23 cellular contexts compared by ENCODE assay signal in genomic region chr11:96265972-96266371, GRCh38.
DNase-seq lines count a peak whose midpoint lies in the region; ATAC-seq, FAIRE-seq and TF ChIP-seq lines count a peak whose summit lies in the region.
"Had no signal": no experiment of that assay in that cellular context is flagged by ENCODE, and none has a peak within 500 bp of the region (broad histone marks: within the 10 kb centered on the region; RNA-seq: fewer than 3 reads in every experiment).

No MANE protein-coding gene starts in this region.

- TF ChIP-seq CTCF in Caco-2 (IDR thresholded peaks at IDR 0.05; ENCODE audit: insufficient read depth in 1 of 2, low read depth in 1 of 2, low read length in 1 of 2, severe bottlenecking in 1 of 2, unreplicated experiment in 1 of 2) (no peak), natural killer cell (IDR thresholded peaks at IDR 0.05) (no peak)

- no peak for DNase-seq in CD4-positive, CD25-positive, alpha-beta regulatory T cell
- DNase-seq in Caco-2, result no peak
- no peak for DNase-seq in effector memory CD8-positive, alpha-beta T cell
- DNase-seq in trophoblast cell, result no peak
- DNase-seq in erythroblast (lab: John Stamatoyannopoulos, UW), result no peak
- DNase-seq in natural killer cell, result no peak
- DNase-seq in small intestine, result no peak
- DNase-seq in NCI-H187 (lab: John Stamatoyannopoulos, UW), result no peak
- DNase-seq: adrenal gland; brain microvascular endothelial cell; DND-41; NCI-H187 treated with DMSO at 0.1 percent for 48 hours; NCI-H748 treated with DMSO at 0.1 percent for 48 hours; psoas muscle; stimulated activated CD4-positive, alpha-beta T cell treated with anti-CD3 and anti-CD28 coated beads, Interleukin-2, amount 100 ng/mL, for 24 hours had no signal

- H2BK5ac ChIP-seq in trophoblast cell (ENCODE audit: low read depth, low read length, poor library complexity), result no peak overlapping the region

- peak overlapping the region; percentile 23 for H2AK5ac ChIP-seq in trophoblast cell (ENCODE audit: low read length)

- no peak overlapping the region for H2BK120ac ChIP-seq in trophoblast cell (ENCODE audit: insufficient read depth, low read length, poor library complexity)

- H4K12ac ChIP-seq in trophoblast cell (ENCODE audit: low read depth, low read length), result no peak overlapping the region

- H3K4me2 ChIP-seq in trophoblast cell (ENCODE audit: low read length), result no peak overlapping the region
- H3K4me2 ChIP-seq: KMS-11, neural progenitor cell had no signal

- H3K36me3 Mint-ChIP-seq in CD4-positive, CD25-positive, alpha-beta regulatory T cell, result peaks cover 14% of the 10 kb centered on the region
- H3K36me3 Mint-ChIP-seq in Caco-2 (ENCODE audit: insufficient read depth, unreplicated experiment) (peaks cover 6% of the 10 kb centered on the region), natural killer cell (no peaks in the 10 kb centered on the region)
- H3K36me3 Mint-ChIP-seq in effector memory CD8-positive, alpha-beta T cell (ENCODE audit: insufficient read depth), result peaks cover 3% of the 10 kb centered on the region
- H3K36me3 Mint-ChIP-seq: stimulated activated effector memory CD8-positive, alpha-beta T cell treated with anti-CD3 and anti-CD28 coated beads, Interleukin-12 subunit alpha, Interleukin-12 subunit beta, amount 100 ng/mL, for 72 hours had no signal

- peaks cover 40% of the 10 kb centered on the region for H3K4me1 ChIP-seq in CD4-positive, CD25-positive, alpha-beta regulatory T cell (ENCODE audit: control insufficient read depth, insufficient read depth, low read length, poor library complexity, severe bottlenecking)
- H3K4me1 ChIP-seq in Caco-2 (peaks cover 12% of the 10 kb centered on the region), trophoblast cell (ENCODE audit: control insufficient read depth in 1 of 2, insufficient read depth in 2 of 2, low read length in 2 of 2) (peaks cover 12 to 19% of the 10 kb centered on the region in 2 experiments), small intestine (ENCODE audit: control insufficient read depth in 2 of 2, insufficient read depth in 1 of 2, low read depth in 1 of 2, low read length in 1 of 2) (peaks cover 0 to 9% of the 10 kb centered on the region in 2 donors)
- H3K4me1 ChIP-seq: neural progenitor cell, psoas muscle had no signal

- no peak overlapping the region for H2AFZ ChIP-seq in trophoblast cell (ENCODE audit: insufficient read depth, low read length, poor library complexity)
- H2AFZ ChIP-seq: neural progenitor cell had no signal

- peak overlapping the region; percentile 28 for H3K18ac ChIP-seq in trophoblast cell (ENCODE audit: low read length)

- intact Hi-C loops in Caco-2 (cut with micrococcal nuclease; ENCODE audit: unreplicated experiment), result no loop called here
- intact Hi-C loops in natural killer cell (cut with micrococcal nuclease), result loop anchor here (5.0 kb wide), 1 partner anchor 76 kb away; the partner anchor contains the start of gene MAML2

- no peaks in the 10 kb centered on the region for H3K27me3 ChIP-seq in CD4-positive, CD25-positive, alpha-beta regulatory T cell (ENCODE audit: control insufficient read depth, insufficient read depth, low read length)
- H3K27me3 ChIP-seq in Caco-2 (replicated peaks; ENCODE audit: control insufficient read depth, insufficient read depth, low read length) (no peaks in the 10 kb centered on the region), trophoblast cell (ENCODE audit: insufficient read depth, low read length) (no peaks in the 10 kb centered on the region), small intestine (ENCODE audit: control insufficient read depth in 2 of 2, insufficient read depth in 2 of 2, low read length in 2 of 2) (no peaks in the 10 kb centered on the region)
- H3K27me3 ChIP-seq: adrenal gland, brain microvascular endothelial cell, gastroesophageal sphincter, neural progenitor cell had no signal

- H4K91ac ChIP-seq in trophoblast cell (ENCODE audit: low read depth, low read length), result no peak overlapping the region

- H2BK12ac ChIP-seq in trophoblast cell (ENCODE audit: low read length), result peak overlapping the region; percentile 39

- CTCF ChIA-PET in Caco-2 (lab: Charles Lee), result interaction anchor here (1.6 kb wide), 1 partner anchor 77 kb away, joined by 4 read pairs; the partner anchor contains the start of gene MAML2

- H3K4me1 Mint-ChIP-seq in CD4-positive, CD25-positive, alpha-beta regulatory T cell, result peaks cover 58 to 88% (median 71%) of the 10 kb centered on the region in 4 donors
- H3K4me1 Mint-ChIP-seq in Caco-2 (ENCODE audit: low read depth, unreplicated experiment) (peaks cover 26% of the 10 kb centered on the region), natural killer cell (peaks cover 57 to 64% of the 10 kb centered on the region in 2 donors)
- H3K4me1 Mint-ChIP-seq in effector memory CD8-positive, alpha-beta T cell (ENCODE audit: low read depth in 2 of 2), result peaks cover 46 to 58% of the 10 kb centered on the region in 2 donors
- H3K4me1 Mint-ChIP-seq: neural progenitor cell had no signal

- H3K4me3 ChIP-seq in CD4-positive, CD25-positive, alpha-beta regulatory T cell (ENCODE audit: low read depth, low read length), result no peak overlapping the region
- no peak overlapping the region for H3K4me3 ChIP-seq in Caco-2 (ENCODE audit: low read depth, low read length)
- no peak overlapping the region for H3K4me3 ChIP-seq in trophoblast cell (ENCODE audit: low read depth, low read length)
- no peak overlapping the region for H3K4me3 ChIP-seq in small intestine (ENCODE audit: low read depth in 1 of 2, low read length in 2 of 2)
- H3K4me3 ChIP-seq: adrenal gland, gastroesophageal sphincter, GM12878, neural progenitor cell, psoas muscle had no signal

- no TSS peak for BruUV-seq in Caco-2 (replicated peaks; lab: Mats Ljungman, UMichigan)

- no peak for FAIRE-seq in small intestine (lab: Jason Lieb, UNC)
- FAIRE-seq: colon, GM12878 had no signal

- H3K23ac ChIP-seq in trophoblast cell (ENCODE audit: low read length), result no peak overlapping the region

- H3K4me3 Mint-ChIP-seq in CD4-positive, CD25-positive, alpha-beta regulatory T cell, result peak overlapping the region in 1 of 4 donors; percentile 59
- H3K4me3 Mint-ChIP-seq in Caco-2 (ENCODE audit: unreplicated experiment) (no peak overlapping the region), natural killer cell (no peak overlapping the region)
- peak overlapping the region in 1 of 2 donors; percentile 77 for H3K4me3 Mint-ChIP-seq in effector memory CD8-positive, alpha-beta T cell
- H3K4me3 Mint-ChIP-seq: neural progenitor cell; stimulated activated effector memory CD8-positive, alpha-beta T cell treated with anti-CD3 and anti-CD28 coated beads, Interleukin-12 subunit alpha, Interleukin-12 subunit beta, amount 100 ng/mL, for 72 hours had no signal

- peak overlapping the region; percentile 63 to 93 (median 90) for H3K27ac Mint-ChIP-seq in CD4-positive, CD25-positive, alpha-beta regulatory T cell
- H3K27ac Mint-ChIP-seq in Caco-2 (ENCODE audit: unreplicated experiment) (peak overlapping the region; percentile 4), natural killer cell (peak overlapping the region in 1 of 2 donors; percentile 89)
- peak overlapping the region; percentile 91 to 93 for H3K27ac Mint-ChIP-seq in effector memory CD8-positive, alpha-beta T cell
- H3K27ac Mint-ChIP-seq: activated T-helper 17 cell treated with anti-CD3 and anti-CD28 coated beads, Interleukin-2, amount 50 U/mL, for 72 hours; neural progenitor cell; stimulated activated effector memory CD8-positive, alpha-beta T cell treated with anti-CD3 and anti-CD28 coated beads, Interleukin-12 subunit alpha, Interleukin-12 subunit beta, amount 100 ng/mL, for 72 hours had no signal

- no CpG with 5 or more reads among the region's 9 CpGs for WGBS in trophoblast cell (ENCODE audit: extremely low coverage, insufficient coverage, insufficient read length)
- WGBS in small intestine, 3 donors, result 95 to 97% (median 96%) methylated on average over 9 of the region's 9 CpGs

- TF ChIP-seq POLR2A in erythroblast (IDR thresholded peaks at IDR 0.05; ENCODE audit: low read length), result no peak

- peak overlapping the region; percentile 57 for H3K4ac ChIP-seq in trophoblast cell (ENCODE audit: low read depth, low read length)

- peaks cover 5% of the 10 kb centered on the region for H3K79me2 ChIP-seq in trophoblast cell (ENCODE audit: control insufficient read depth, insufficient read depth, low read length, poor library complexity)

- POLR2A ChIA-PET in Caco-2 (lab: Charles Lee), result no interaction called here

- H3K79me1 ChIP-seq in trophoblast cell (ENCODE audit: low read length), result peaks cover 20% of the 10 kb centered on the region

- no peaks in the 10 kb centered on the region for H3K9me3 ChIP-seq in CD4-positive, CD25-positive, alpha-beta regulatory T cell (ENCODE audit: control insufficient read depth in 2 of 2, low read length in 2 of 2)
- H3K9me3 ChIP-seq in Caco-2, result peaks cover under 1% of the 10 kb centered on the region; the same call in 1 of the 2 replicates
- H3K9me3 ChIP-seq in trophoblast cell (ENCODE audit: insufficient read depth, low read depth, low read length), result no peaks in the 10 kb centered on the region
- no peaks in the 10 kb centered on the region for H3K9me3 ChIP-seq in small intestine (ENCODE audit: control insufficient read depth, low read depth)
- H3K9me3 ChIP-seq: adrenal gland, gastroesophageal sphincter, psoas muscle had no signal

- no peak overlapping the region for H3K9ac ChIP-seq in trophoblast cell (ENCODE audit: low read length)
- H3K9ac ChIP-seq: KMS-11, neural progenitor cell had no signal

- no peak overlapping the region for H3K14ac ChIP-seq in trophoblast cell (ENCODE audit: low read length)

- H3K27me3 Mint-ChIP-seq in CD4-positive, CD25-positive, alpha-beta regulatory T cell, result no peaks in the 10 kb centered on the region
- no peaks in the 10 kb centered on the region for H3K27me3 Mint-ChIP-seq in Caco-2 (ENCODE audit: insufficient read depth, unreplicated experiment)
- no peaks in the 10 kb centered on the region for H3K27me3 Mint-ChIP-seq in effector memory CD8-positive, alpha-beta T cell
- no peaks in the 10 kb centered on the region for H3K27me3 Mint-ChIP-seq in natural killer cell (ENCODE audit: low read depth in 2 of 2)
- H3K27me3 Mint-ChIP-seq: activated T-helper 17 cell treated with anti-CD3 and anti-CD28 coated beads, Interleukin-2, amount 50 U/mL, for 72 hours had no signal

- no peak overlapping the region for H3K27ac ChIP-seq in CD4-positive, CD25-positive, alpha-beta regulatory T cell (ENCODE audit: insufficient read depth, low read length, poor library complexity, severe bottlenecking)
- H3K27ac ChIP-seq in trophoblast cell (ENCODE audit: low read depth, low read length) (peak overlapping the region; percentile 94), small intestine (ENCODE audit: low read depth in 1 of 2, low read length in 1 of 2) (no peak overlapping the region)
- H3K27ac ChIP-seq: adrenal gland, brain microvascular endothelial cell, KMS-11, neural progenitor cell, psoas muscle had no signal

- no peak overlapping the region for H4K8ac ChIP-seq in trophoblast cell (ENCODE audit: low read depth, low read length)

- H3K36me3 ChIP-seq in CD4-positive, CD25-positive, alpha-beta regulatory T cell (ENCODE audit: control insufficient read depth, insufficient read depth, low read length), result peaks cover 5% of the 10 kb centered on the region
- H3K36me3 ChIP-seq in Caco-2 (ENCODE audit: control insufficient read depth, insufficient read depth, low read length) (no peaks in the 10 kb centered on the region), trophoblast cell (ENCODE audit: control insufficient read depth in 1 of 2, insufficient read depth in 2 of 2, low read length in 2 of 2) (peaks cover 9 to 12% of the 10 kb centered on the region in 2 experiments), small intestine (ENCODE audit: control insufficient read depth in 2 of 2, insufficient read depth in 2 of 2, low read length in 2 of 2) (no peaks in the 10 kb centered on the region)
- H3K36me3 ChIP-seq: adrenal gland, neural progenitor cell had no signal

- no peak for ATAC-seq in CD4-positive, CD25-positive, alpha-beta regulatory T cell (ENCODE audit: low read depth in 2 of 2)
- ATAC-seq in effector memory CD8-positive, alpha-beta T cell (replicated peaks), result no peak
- no peak for ATAC-seq in natural killer cell
- ATAC-seq: activated CD4-positive, CD25-positive, alpha-beta regulatory T cell treated with anti-CD3 and anti-CD28 coated beads, Interleukin-2, amount 50 U/mL, for 24 hours; activated T-helper 17 cell treated with anti-CD3 and anti-CD28 coated beads, Interleukin-2, amount 50 U/mL, for 72 hours; gastroesophageal sphincter; GM12878; psoas muscle; stimulated activated effector memory CD8-positive, alpha-beta T cell treated with anti-CD3 and anti-CD28 coated beads, Interleukin-12 subunit alpha, Interleukin-12 subunit beta, amount 100 ng/mL, for 72 hours had no signal

- H3K9me3 Mint-ChIP-seq in CD4-positive, CD25-positive, alpha-beta regulatory T cell, result peaks cover 0 to 6% (median 2%) of the 10 kb centered on the region in 7 donors
- H3K9me3 Mint-ChIP-seq in Caco-2 (ENCODE audit: unreplicated experiment) (peaks cover 16% of the 10 kb centered on the region), natural killer cell (no peaks in the 10 kb centered on the region)
- no peaks in the 10 kb centered on the region for H3K9me3 Mint-ChIP-seq in effector memory CD8-positive, alpha-beta T cell
- H3K9me3 Mint-ChIP-seq: activated T-helper 17 cell treated with anti-CD3 and anti-CD28 coated beads, Interleukin-2, amount 50 U/mL, for 72 hours had no signal
